In genomic region chr2:74393525-74393924, GRCh38 we compare ENCODE assay signal across 1 cellular context.
TF ChIP-seq lines count a peak whose summit lies in the region.

No MANE protein-coding gene starts in this region.

TF ChIP-seq in SK-N-SH, 30 proteins besides CTCF, POLR2A, EP300 and RAD21 (continued from another document):
- TF ChIP-seq REST (IDR thresholded peaks at IDR 0.05; ENCODE audit: low read depth, low read length) (no peak), ZBTB33 (IDR thresholded peaks at IDR 0.05; ENCODE audit: borderline replicate concordance, low read depth) (no peak), PBX3 (IDR thresholded peaks at IDR 0.05) (no peak)
